7 cellular contexts compared by ENCODE assay signal in the genomic region with DNA sequence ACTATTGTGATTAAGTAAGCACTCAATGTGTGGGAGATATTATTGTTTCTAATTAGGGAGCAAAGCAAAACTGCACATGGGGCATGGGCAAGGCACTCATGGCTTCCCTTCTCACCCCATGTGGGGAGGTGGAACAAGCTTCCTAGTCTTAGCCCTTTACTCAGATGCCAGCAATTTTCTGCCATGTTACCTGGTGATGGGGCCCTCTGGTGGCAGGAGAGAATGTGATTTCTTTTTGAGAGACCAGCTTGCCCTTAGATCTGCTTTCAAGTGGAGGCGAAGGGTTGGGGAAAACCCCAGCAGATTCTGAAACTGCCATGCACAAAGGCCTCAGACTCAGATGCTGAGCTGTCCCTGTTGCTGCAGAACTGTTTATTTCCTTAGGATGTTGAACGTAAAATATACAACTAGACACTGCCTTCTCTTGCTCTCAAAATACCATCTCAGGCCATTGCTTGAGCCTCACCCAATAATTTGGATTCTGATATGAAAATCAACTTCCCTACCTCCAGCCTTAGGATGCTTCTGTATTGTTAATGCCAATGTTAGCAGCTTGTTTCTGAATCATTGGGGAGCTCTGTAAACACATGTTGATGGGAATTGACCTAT.
DNase-seq lines count a peak whose midpoint lies in the region; ATAC-seq and TF ChIP-seq lines count a peak whose summit lies in the region.

No MANE protein-coding gene starts in this region.

- no peaks in the 10 kb centered on the region for H3K27me3 ChIP-seq in GM23338 (ENCODE audit: insufficient read depth)
- no peaks in the 10 kb centered on the region for H3K27me3 ChIP-seq in kidney epithelial cell (ENCODE audit: control insufficient read depth, insufficient read depth, low read length)

- no peaks in the 10 kb centered on the region for H3K27me3 Mint-ChIP-seq in GM23338 (ENCODE audit: insufficient read depth, low read depth, poor library complexity)
- H3K27me3 Mint-ChIP-seq in activated naive CD8-positive, alpha-beta T cell treated with anti-CD3 and anti-CD28 coated beads, Interleukin-2, amount 50 U/mL, for 24 hours, result no peaks in the 10 kb centered on the region

- no peak overlapping the region for H3K4me3 Mint-ChIP-seq in GM23338
- H3K4me3 Mint-ChIP-seq in activated naive CD8-positive, alpha-beta T cell treated with anti-CD3 and anti-CD28 coated beads, Interleukin-2, amount 50 U/mL, for 24 hours, result no peak overlapping the region

- ATAC-seq in GM23338, result peak; percentile 97
- peak; percentile 92 for ATAC-seq in activated naive CD8-positive, alpha-beta T cell treated with anti-CD3 and anti-CD28 coated beads, Interleukin-2, amount 50 U/mL, for 24 hours

- no peaks in the 10 kb centered on the region for H3K9me2 ChIP-seq in GM23338 (ENCODE audit: insufficient read depth)

- H3K4me3 ChIP-seq in GM12875 (ENCODE audit: low read depth, low read length) (no peak overlapping the region), GM23338 (no peak overlapping the region), kidney epithelial cell (ENCODE audit: low read depth, low read length) (no peak overlapping the region)

- no peaks in the 10 kb centered on the region for H3K36me3 Mint-ChIP-seq in GM23338 (ENCODE audit: low read depth)
- H3K36me3 Mint-ChIP-seq in activated naive CD8-positive, alpha-beta T cell treated with anti-CD3 and anti-CD28 coated beads, Interleukin-2, amount 50 U/mL, for 24 hours (ENCODE audit: low read depth), result no peaks in the 10 kb centered on the region

- H3K4me1 ChIP-seq in GM23338 (ENCODE audit: insufficient read depth), result no peaks in the 10 kb centered on the region

- H3K4me2 ChIP-seq in GM23338, result no peak overlapping the region

- H2AFZ ChIP-seq in GM23338, result no peak overlapping the region

- H3K27ac ChIP-seq in GM23338 (ENCODE audit: low read depth), result no peak overlapping the region

- no peaks in the 10 kb centered on the region for H3K9me3 Mint-ChIP-seq in GM23338
- no peaks in the 10 kb centered on the region for H3K9me3 Mint-ChIP-seq in activated naive CD8-positive, alpha-beta T cell treated with anti-CD3 and anti-CD28 coated beads, Interleukin-2, amount 50 U/mL, for 24 hours

- DNase-seq in GM23338 (ENCODE audit: low spot score) (peak; percentile 91), LHCN-M2 (ENCODE audit: low read depth) (peak; percentile 50), SW480 (ENCODE audit: low spot score) (peak; percentile 52), kidney epithelial cell (ENCODE audit: low read depth) (peak; percentile 9)
- peak; percentile 72 for DNase-seq in activated naive CD8-positive, alpha-beta T cell treated with anti-CD3 and anti-CD28 coated beads, Interleukin-2, amount 50 U/mL, for 24 hours
- peak; percentile 51 for DNase-seq in stimulated activated CD8-positive, alpha-beta memory T cell treated with anti-CD3 and anti-CD28 coated beads, Interleukin-12 subunit alpha, Interleukin-12 subunit beta, amount 100 ng/mL, for 4 hours (ENCODE audit: low read depth)

- TF ChIP-seq CTCF in GM12875 (IDR thresholded peaks at IDR 0.05; ENCODE audit: borderline replicate concordance, insufficient read depth, low read depth, low read length) (peak; percentile 69), GM23338 (conservative IDR thresholded peaks at IDR 0.05; ENCODE audit: low read depth in 2 of 2) (peak; percentile 73 to 83), kidney epithelial cell (IDR thresholded peaks at IDR 0.05; ENCODE audit: insufficient read depth, low read length, poor library complexity, severe bottlenecking) (peak; percentile 59)

- H3K4me1 Mint-ChIP-seq in GM23338, result no peaks in the 10 kb centered on the region
- peaks cover 40% of the 10 kb centered on the region for H3K4me1 Mint-ChIP-seq in activated naive CD8-positive, alpha-beta T cell treated with anti-CD3 and anti-CD28 coated beads, Interleukin-2, amount 50 U/mL, for 24 hours

- H3K36me3 ChIP-seq in GM23338 (ENCODE audit: insufficient read depth) (no peaks in the 10 kb centered on the region), kidney epithelial cell (ENCODE audit: control insufficient read depth, insufficient read depth, low read length) (no peaks in the 10 kb centered on the region)

- no peaks in the 10 kb centered on the region for H3F3A ChIP-seq in GM23338 (replicated peaks; ENCODE audit: low read depth)

- H3K27ac Mint-ChIP-seq in GM23338, result no peak overlapping the region
- H3K27ac Mint-ChIP-seq in activated naive CD8-positive, alpha-beta T cell treated with anti-CD3 and anti-CD28 coated beads, Interleukin-2, amount 50 U/mL, for 24 hours, result no peak overlapping the region

- no peaks in the 10 kb centered on the region for H3K79me2 ChIP-seq in GM23338 (replicated peaks; ENCODE audit: insufficient read depth)

- no peaks in the 10 kb centered on the region for H4K20me1 ChIP-seq in GM23338 (replicated peaks; ENCODE audit: insufficient read depth)

TF ChIP-seq in GM23338, 12 proteins besides CTCF, POLR2A, EP300 and RAD21:
- TF ChIP-seq STAT1 (IDR thresholded peaks at IDR 0.05; ENCODE audit: unreplicated experiment) (no peak), ZNF331 (CRISPR knock-in tag; IDR thresholded peaks at IDR 0.05; ENCODE audit: low read depth) (no peak), JUNB (IDR thresholded peaks at IDR 0.05; ENCODE audit: unreplicated experiment) (no peak), ZNF114 (CRISPR knock-in tag; IDR thresholded peaks at IDR 0.05) (no peak), EZH2phosphoT487 (IDR thresholded peaks at IDR 0.05; ENCODE audit: unreplicated experiment) (no peak), NANOG (IDR thresholded peaks at IDR 0.05; ENCODE audit: borderline replicate concordance) (no peak)
- TF ChIP-seq, protein P1, sequence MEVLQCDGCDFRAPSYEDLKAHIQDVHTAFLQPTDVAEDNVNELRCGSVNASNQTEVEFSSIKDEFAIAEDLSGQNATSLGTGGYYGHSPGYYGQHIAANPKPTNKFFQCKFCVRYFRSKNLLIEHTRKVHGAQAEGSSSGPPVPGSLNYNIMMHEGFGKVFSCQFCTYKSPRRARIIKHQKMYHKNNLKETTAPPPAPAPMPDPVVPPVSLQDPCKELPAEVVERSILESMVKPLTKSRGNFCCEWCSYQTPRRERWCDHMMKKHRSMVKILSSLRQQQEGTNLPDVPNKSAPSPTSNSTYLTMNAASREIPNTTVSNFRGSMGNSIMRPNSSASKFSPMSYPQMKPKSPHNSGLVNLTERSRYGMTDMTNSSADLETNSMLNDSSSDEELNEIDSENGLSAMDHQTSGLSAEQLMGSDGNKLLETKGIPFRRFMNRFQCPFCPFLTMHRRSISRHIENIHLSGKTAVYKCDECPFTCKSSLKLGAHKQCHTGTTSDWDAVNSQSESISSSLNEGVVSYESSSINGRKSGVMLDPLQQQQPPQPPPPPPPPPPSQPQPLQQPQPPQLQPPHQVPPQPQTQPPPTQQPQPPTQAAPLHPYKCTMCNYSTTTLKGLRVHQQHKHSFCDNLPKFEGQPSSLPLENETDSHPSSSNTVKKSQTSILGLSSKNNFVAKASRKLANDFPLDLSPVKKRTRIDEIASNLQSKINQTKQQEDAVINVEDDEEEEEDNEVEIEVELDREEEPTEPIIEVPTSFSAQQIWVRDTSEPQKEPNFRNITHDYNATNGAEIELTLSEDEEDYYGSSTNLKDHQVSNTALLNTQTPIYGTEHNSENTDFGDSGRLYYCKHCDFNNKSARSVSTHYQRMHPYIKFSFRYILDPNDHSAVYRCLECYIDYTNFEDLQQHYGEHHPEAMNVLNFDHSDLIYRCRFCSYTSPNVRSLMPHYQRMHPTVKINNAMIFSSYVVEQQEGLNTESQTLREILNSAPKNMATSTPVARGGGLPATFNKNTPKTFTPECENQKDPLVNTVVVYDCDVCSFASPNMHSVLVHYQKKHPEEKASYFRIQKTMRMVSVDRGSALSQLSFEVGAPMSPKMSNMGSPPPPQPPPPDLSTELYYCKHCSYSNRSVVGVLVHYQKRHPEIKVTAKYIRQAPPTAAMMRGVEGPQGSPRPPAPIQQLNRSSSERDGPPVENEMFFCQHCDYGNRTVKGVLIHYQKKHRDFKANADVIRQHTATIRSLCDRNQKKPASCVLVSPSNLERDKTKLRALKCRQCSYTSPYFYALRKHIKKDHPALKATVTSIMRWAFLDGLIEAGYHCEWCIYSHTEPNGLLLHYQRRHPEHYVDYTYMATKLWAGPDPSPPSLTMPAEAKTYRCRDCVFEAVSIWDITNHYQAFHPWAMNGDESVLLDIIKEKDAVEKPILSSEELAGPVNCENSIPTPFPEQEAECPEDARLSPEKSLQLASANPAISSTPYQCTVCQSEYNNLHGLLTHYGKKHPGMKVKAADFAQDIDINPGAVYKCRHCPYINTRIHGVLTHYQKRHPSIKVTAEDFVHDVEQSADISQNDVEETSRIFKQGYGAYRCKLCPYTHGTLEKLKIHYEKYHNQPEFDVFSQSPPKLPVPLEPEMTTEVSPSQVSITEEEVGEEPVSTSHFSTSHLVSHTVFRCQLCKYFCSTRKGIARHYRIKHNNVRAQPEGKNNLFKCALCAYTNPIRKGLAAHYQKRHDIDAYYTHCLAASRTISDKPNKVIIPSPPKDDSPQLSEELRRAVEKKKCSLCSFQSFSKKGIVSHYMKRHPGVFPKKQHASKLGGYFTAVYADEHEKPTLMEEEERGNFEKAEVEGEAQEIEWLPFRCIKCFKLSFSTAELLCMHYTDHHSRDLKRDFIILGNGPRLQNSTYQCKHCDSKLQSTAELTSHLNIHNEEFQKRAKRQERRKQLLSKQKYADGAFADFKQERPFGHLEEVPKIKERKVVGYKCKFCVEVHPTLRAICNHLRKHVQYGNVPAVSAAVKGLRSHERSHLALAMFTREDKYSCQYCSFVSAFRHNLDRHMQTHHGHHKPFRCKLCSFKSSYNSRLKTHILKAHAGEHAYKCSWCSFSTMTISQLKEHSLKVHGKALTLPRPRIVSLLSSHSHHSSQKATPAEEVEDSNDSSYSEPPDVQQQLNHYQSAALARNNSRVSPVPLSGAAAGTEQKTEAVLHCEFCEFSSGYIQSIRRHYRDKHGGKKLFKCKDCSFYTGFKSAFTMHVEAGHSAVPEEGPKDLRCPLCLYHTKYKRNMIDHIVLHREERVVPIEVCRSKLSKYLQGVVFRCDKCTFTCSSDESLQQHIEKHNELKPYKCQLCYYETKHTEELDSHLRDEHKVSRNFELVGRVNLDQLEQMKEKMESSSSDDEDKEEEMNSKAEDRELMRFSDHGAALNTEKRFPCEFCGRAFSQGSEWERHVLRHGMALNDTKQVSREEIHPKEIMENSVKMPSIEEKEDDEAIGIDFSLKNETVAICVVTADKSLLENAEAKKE (CRISPR knock-in tag; IDR thresholded peaks at IDR 0.05), result peak; percentile 49; the same call in 1 of the 2 replicates
TF ChIP-seq in GM23338: peak in this region for 1.

Comparison
In these comparisons a context has a peak if more than half of its experiments do, and no peak if none do; other contexts are left out.
1. DNase-seq: peak in every context shown above with its lines; median percentile 91 in GM23338; 72 in activated naive CD8-positive, alpha-beta T cell treated with anti-CD3 and anti-CD28 coated beads, Interleukin-2, amount 50 U/mL, for 24 hours; 52 in SW480; 51 in stimulated activated CD8-positive, alpha-beta memory T cell treated with anti-CD3 and anti-CD28 coated beads, Interleukin-12 subunit alpha, Interleukin-12 subunit beta, amount 100 ng/mL, for 4 hours; 50 in LHCN-M2; 9 in kidney epithelial cell.